In genomic region chr4:83231620-83232056, GRCh38 we compare ENCODE assay signal across 8 cellular contexts. TPM values are rescaled to one million over a fixed set of nuclear protein-coding genes. Genes with fewer than 3 reads are reported as not detected.
DNase-seq lines count a peak whose midpoint lies in the region; ATAC-seq lines count a peak whose summit lies in the region.

No MANE protein-coding gene starts in this region.

- ATAC-seq in activated CD4-positive, CD25-positive, alpha-beta regulatory T cell treated with anti-CD3 and anti-CD28 coated beads, Interleukin-2, amount 50 U/mL, for 24 hours = peak; percentile 30 to 41
- peak; percentile 83 for ATAC-seq in HG02885 (IDR thresholded peaks at IDR 0.05; ENCODE audit: poor library complexity, unreplicated experiment)

- DNase-seq in activated CD4-positive, CD25-positive, alpha-beta regulatory T cell treated with anti-CD3 and anti-CD28 coated beads, Interleukin-2, amount 50 U/mL, for 72 hours = no peak
- DNase-seq in RPMI8226 (peak; percentile 7), medulla oblongata (ENCODE audit: extremely low spot score) (peak; percentile 25), NCI-H2227 (lab: John Stamatoyannopoulos, UW; ENCODE audit: unreplicated experiment) (no peak), HT-29 (ENCODE audit: low spot score) (no peak)
- DNase-seq in NK-92 treated with Interleukin-12 subunit alpha and Interleukin-12 subunit beta, amount 100 ng/mL, for 24 hours (lab: John Stamatoyannopoulos, UW) = no peak

RNA-seq across cellular contexts. Expression of gene COQ2, which starts 53.0 kb away (rescaled TPM):
- 14.6 and 19.3 TPM in 2 replicates for total RNA-seq in HT-29 (2014; rRNA removed; shearing (Covaris generic))

Comparison
In these comparisons a context has a peak if more than half of its experiments do, and no peak if none do; other contexts are left out.
1. DNase-seq: peak in RPMI8226 (single experiment) and medulla oblongata (single experiment); none in activated CD4-positive, CD25-positive, alpha-beta regulatory T cell treated with anti-CD3 and anti-CD28 coated beads, Interleukin-2, amount 50 U/mL, for 72 hours (single experiment), NK-92 treated with Interleukin-12 subunit alpha and Interleukin-12 subunit beta, amount 100 ng/mL, for 24 hours (single experiment), NCI-H2227 (single experiment) and HT-29 (single experiment).